ENCODE assay signal across 22 cellular contexts in genomic region chr2:134453973-134454372, GRCh38.
"Had no signal": no experiment of that assay in that cellular context is flagged by ENCODE, and none has a peak within 500 bp of the region (broad histone marks: within the 10 kb centered on the region; RNA-seq: fewer than 3 reads in every experiment).

No MANE protein-coding gene starts in this region.

- ATAC-seq: esophagus mucosa, gastroesophageal sphincter, left lung, psoas muscle, WTC11 had no signal

- H3K27me3 Mint-ChIP-seq: activated CD4-positive, alpha-beta memory T cell treated with anti-CD3 and anti-CD28 coated beads, Interleukin-2, amount 10 ng/mL, durations not matched to agents 7 days and 5 days; stimulated activated naive CD8-positive, alpha-beta T cell treated with anti-CD3 and anti-CD28 coated beads, Interleukin-15, Interleukin-2, amounts not matched to agents 100 ng/mL and 50 ng/mL, for 24 hours; type B pancreatic cell had no signal

- H3K4me3 Mint-ChIP-seq: activated CD4-positive, alpha-beta memory T cell treated with anti-CD3 and anti-CD28 coated beads, Interleukin-2, amount 10 ng/mL, durations not matched to agents 7 days and 5 days; neural progenitor cell; stimulated activated naive CD8-positive, alpha-beta T cell treated with anti-CD3 and anti-CD28 coated beads, Interleukin-15, Interleukin-2, amounts not matched to agents 100 ng/mL and 50 ng/mL, for 24 hours; T-helper 2 cell treated with Interferon-gamma antibody and Interleukin-4, amounts not matched to agents 5 μg/mL and 100 μg/mL, for 36 hours; type B pancreatic cell; WTC11 had no signal

- FAIRE-seq: TTC549 had no signal

- H3K27ac Mint-ChIP-seq: activated CD4-positive, alpha-beta memory T cell treated with anti-CD3 and anti-CD28 coated beads, Interleukin-2, amount 10 ng/mL, durations not matched to agents 7 days and 5 days; neural progenitor cell; stimulated activated naive CD8-positive, alpha-beta T cell treated with anti-CD3 and anti-CD28 coated beads, Interleukin-15, Interleukin-2, amounts not matched to agents 100 ng/mL and 50 ng/mL, for 24 hours; T-helper 2 cell treated with Interferon-gamma antibody and Interleukin-4, amounts not matched to agents 5 μg/mL and 100 μg/mL, for 36 hours; type B pancreatic cell; WTC11 had no signal

- DNase-seq: activated CD4-positive, alpha-beta memory T cell treated with anti-CD3 and anti-CD28 coated beads, Interleukin-2, amount 10 ng/mL, durations not matched to agents 7 days and 5 days; activated CD4-positive, alpha-beta T cell treated with anti-CD3 and anti-CD28 coated beads for 4 hours; activated effector memory CD4-positive, alpha-beta T cell treated with Interleukin-2 at 50 U/mL for 16 hours; activated naive CD4-positive, alpha-beta T cell treated with anti-CD3 and anti-CD28 coated beads, Interleukin-2, amount 50 U/mL, for 16 hours; activated T-cell treated with anti-CD3 and anti-CD28 coated beads, Interleukin-2, amount 50 U/mL, for 48 hours; brain microvascular endothelial cell; effector CD4-positive, alpha-beta T cell; heart right ventricle; left lung; mesenchymal stem cell; psoas muscle; right cardiac atrium; SW 1271 had no signal

- H3K9me3 Mint-ChIP-seq: activated CD4-positive, alpha-beta memory T cell treated with anti-CD3 and anti-CD28 coated beads, Interleukin-2, amount 10 ng/mL, durations not matched to agents 7 days and 5 days; neural progenitor cell; stimulated activated naive CD8-positive, alpha-beta T cell treated with anti-CD3 and anti-CD28 coated beads, Interleukin-15, Interleukin-2, amounts not matched to agents 100 ng/mL and 50 ng/mL, for 24 hours; T-helper 2 cell treated with Interferon-gamma antibody and Interleukin-4, amounts not matched to agents 5 μg/mL and 100 μg/mL, for 36 hours; type B pancreatic cell; WTC11 had no signal

- H3K4me1 Mint-ChIP-seq: activated CD4-positive, alpha-beta memory T cell treated with anti-CD3 and anti-CD28 coated beads, Interleukin-2, amount 10 ng/mL, durations not matched to agents 7 days and 5 days had no signal

- H3K27ac ChIP-seq: brain microvascular endothelial cell, gastroesophageal sphincter, heart right ventricle, left lung, neural progenitor cell, psoas muscle, skin epidermis had no signal

- H3K36me3 Mint-ChIP-seq: neural progenitor cell, WTC11 had no signal
